ENCODE assay signal across 9 cellular contexts in genomic region chr19:6772028-6772865, GRCh38. TPM values are rescaled to one million over a fixed set of nuclear protein-coding genes. Genes with fewer than 3 reads are reported as not detected.
DNase-seq lines count a peak whose midpoint lies in the region; ATAC-seq and TF ChIP-seq lines count a peak whose summit lies in the region.
"Had no signal": no experiment of that assay in that cellular context is flagged by ENCODE, and none has a peak within 500 bp of the region (broad histone marks: within the 10 kb centered on the region; RNA-seq: fewer than 3 reads in every experiment).

TSS of gene VAV1 (plus strand) at chr19:6772708. CDS start at chr19:6772808, 100 bp downstream.

- H3K27me3 ChIP-seq in heart left ventricle = peaks cover 2 to 14% (median 7%) of the 10 kb centered on the region in 9 donors

- no peak for TF ChIP-seq POLR2A in heart left ventricle (IDR thresholded peaks at IDR 0.05)

- no peaks in the 10 kb centered on the region for H3K9me3 ChIP-seq in heart left ventricle

- H3K4me3 ChIP-seq in heart left ventricle = peak within 1 kb of the TSS in 10 of 12 donors; percentile 10 to 68 (median 42)

- 46 to 62% (median 58%) methylated on average over 12 to 25 of the region's 25 CpGs for WGBS in heart left ventricle, 4 donors

- peak; percentile 44 to 78 (median 72) for ATAC-seq in heart left ventricle
- ATAC-seq in GM21825 (IDR thresholded peaks at IDR 0.05; ENCODE audit: unreplicated experiment) = no peak
- no peak for ATAC-seq in HG03521 (IDR thresholded peaks at IDR 0.05; ENCODE audit: unreplicated experiment)

- TF ChIP-seq CTCF in heart left ventricle (IDR thresholded peaks at IDR 0.05) = no peak

- peak within 1 kb of the TSS in 7 of 12 donors; percentile 5 to 90 (median 15) for H3K27ac ChIP-seq in heart left ventricle
- H3K27ac ChIP-seq: VCaP had no signal

- intact Hi-C loops in heart left ventricle (cut with DNase I) = loop anchor here in 1 of 10 donors (10.0 kb wide), 1 partner anchor 127 kb away; no protein-coding TSS in a partner anchor

- DNase-seq in GM19238 (ENCODE audit: insufficient read length, low spot score) = peak; percentile 92
- peak; percentile 13 for DNase-seq in NCI-H774 (lab: John Stamatoyannopoulos, UW)
- peak; percentile 85 for DNase-seq in activated CD8-positive, alpha-beta memory T cell treated with anti-CD3 and anti-CD28 coated beads, Interleukin-2, amount 50 U/mL, for 48 hours
- peak; percentile 39 to 85 (median 65) for DNase-seq in heart left ventricle
- DNase-seq in stimulated activated CD4-positive, alpha-beta T cell treated with anti-CD3 and anti-CD28 coated beads, Interleukin-1b, Interleukin-23, amount 100 ng/mL, for 4 hours (ENCODE audit: low read depth in 2 of 2) = peak; percentile 70 to 82
- DNase-seq in NCI-H2107 treated with DMSO at 0.1 percent for 48 hours (lab: John Stamatoyannopoulos, UW; ENCODE audit: unreplicated experiment) = no peak

- H3K4me1 ChIP-seq in heart left ventricle = peaks cover 0 to 23% (median 5%) of the 10 kb centered on the region in 12 donors

- no peaks in the 10 kb centered on the region for H3K36me3 ChIP-seq in heart left ventricle

RNA-seq across cellular contexts. Expression of gene VAV1, which starts in this region (rescaled TPM):
- total RNA-seq in heart left ventricle = 10 to 100 TPM in 1 of 9 donors, 1 to 10 TPM in 5, under 1 TPM in 3; 0.69 to 25.6 (median 1.7) TPM
- polyA plus RNA-seq in heart left ventricle = 1 to 10 TPM in 1 of 2 donors, under 1 TPM in 1; 0.91 to 1.2 TPM

Comparison
In these comparisons a context has a peak if more than half of its experiments do, and no peak if none do; other contexts are left out.
1. ATAC-seq: peak in heart left ventricle (4 of 4); none in GM21825 (single experiment) and HG03521 (single experiment).